In genomic region chr17:40287494-40288369, GRCh38 we compare ENCODE assay signal across 8 cellular contexts. TPM values are rescaled to one million over a fixed set of nuclear protein-coding genes. Genes with fewer than 3 reads are reported as not detected.
DNase-seq lines count a peak whose midpoint lies in the region; FAIRE-seq and TF ChIP-seq lines count a peak whose summit lies in the region.

Gene CDC6, plus strand, starts transcription at chr17:40287879. Its CDS starts 1,542 bp downstream, at chr17:40289421.

- H3K27ac ChIP-seq in H1 (ENCODE audit: low read depth, low read length), result peak within 1 kb of the TSS; percentile 94
- peak within 1 kb of the TSS; percentile 18 for H3K27ac ChIP-seq in mesenchymal stem cell (ENCODE audit: low read length, poor library complexity, severe bottlenecking)

- 0 out of 2 replicates have a peak within 1 kb of the TSS, but pooled peaks have one; percentile 86 for H2BK12ac ChIP-seq in H1 (ENCODE audit: low read depth, low read length)
- H2BK12ac ChIP-seq in mesenchymal stem cell (ENCODE audit: low read length in 2 of 2), result no peak within 1 kb of the TSS

- H2BK5ac ChIP-seq in H1 (ENCODE audit: low read depth, low read length) (peak within 1 kb of the TSS; percentile 98), mesenchymal stem cell (ENCODE audit: low read depth, low read length, poor library complexity, severe bottlenecking) (peak within 1 kb of the TSS; percentile 1)

- peak within 1 kb of the TSS; percentile 46 to 77 for H3K4me2 ChIP-seq in H1 (ENCODE audit: insufficient read depth in 1 of 2, low read depth in 2 of 2, low read length in 2 of 2)
- H3K4me2 ChIP-seq in mesenchymal stem cell (ENCODE audit: low read length, poor library complexity, severe bottlenecking), result peak within 1 kb of the TSS; percentile 84

- TF ChIP-seq CTCF in GM20000 (IDR thresholded peaks at IDR 0.05; ENCODE audit: extremely low read depth, missing control alignments), result no peak
- TF ChIP-seq CTCF in H1 (IDR thresholded peaks at IDR 0.05; ENCODE audit: control extremely low read depth in 1 of 3, insufficient read depth in 1 of 3, low read depth in 1 of 3, low read length in 3 of 3), result no peak

- H4K91ac ChIP-seq in H1 (replicated peaks; ENCODE audit: insufficient read length, low read length), result peak within 1 kb of the TSS; percentile 30
- peak within 1 kb of the TSS; percentile 53 for H4K91ac ChIP-seq in mesenchymal stem cell (ENCODE audit: low read length)

- H4K8ac ChIP-seq in H1 (ENCODE audit: extremely low read depth, insufficient read depth, low read length) (peak within 1 kb of the TSS; percentile 98), mesenchymal stem cell (ENCODE audit: low read length) (peak within 1 kb of the TSS; percentile 55)

- CTCF ChIA-PET in activated CD8-positive, alpha-beta memory T cell treated with anti-CD3 and anti-CD28 coated beads for 36 hours (lab: Charles Lee), result interaction anchor here (0.5 to 2.9 kb wide), 8 partner anchors 16 to 272 kb away, joined by 3 to 11 read pairs (median 4); partner anchors contain the start of genes CSF3 and WIPF2
- CTCF ChIA-PET in H1 (lab: Charles Lee; ENCODE audit: partially characterized antibody), result interaction anchor here (0.8 to 2.7 kb wide), 8 partner anchors 12 to 218 kb away, joined by 3 to 14 read pairs (median 5); partner anchors contain the start of gene WIPF2

- H3K9ac ChIP-seq in H1 (replicated peaks in 1 of 4; ENCODE audit: extremely low read depth in 1 of 4, low read depth in 3 of 4, low read length in 3 of 4) (peak within 1 kb of the TSS; percentile 88 to 99 (median 98)), mesenchymal stem cell (ENCODE audit: low read length) (peak within 1 kb of the TSS; percentile 84)

- TF ChIP-seq POLR2A in H1 (IDR thresholded peaks at IDR 0.05; ENCODE audit: control extremely low read depth in 1 of 2, low read depth in 2 of 2, low read length in 2 of 2), result peak; percentile 91 to 92

- no peak for FAIRE-seq in H1 (lab: Jason Lieb, UNC)

- H3K9me3 ChIP-seq in H1 (ENCODE audit: insufficient read depth in 2 of 2, low read depth in 1 of 2, low read length in 1 of 2) (no peaks in the 10 kb centered on the region), mesenchymal stem cell (ENCODE audit: control insufficient read depth, low read length) (no peaks in the 10 kb centered on the region)

- TF ChIP-seq EP300 in H1 (IDR thresholded peaks at IDR 0.05; ENCODE audit: borderline replicate concordance in 1 of 2, low read depth in 2 of 2, low read length in 2 of 2), result no peak

- POLR2A ChIA-PET in activated CD8-positive, alpha-beta memory T cell treated with anti-CD3 and anti-CD28 coated beads for 36 hours (lab: Charles Lee), result interaction anchor here (0.6 to 1.5 kb wide), 11 partner anchors 18 to 90 kb away, joined by 3 to 6 read pairs (median 3); no protein-coding TSS in a partner anchor
- POLR2A ChIA-PET in H1 (lab: Charles Lee; ENCODE audit: partially characterized antibody), result interaction anchor here (0.8 to 31.2 kb wide), 17 partner anchors 16 to 1401 kb away, joined by 3 to 570 read pairs (median 3); partner anchors contain the start of genes GJD3, RARA and WIPF2

- DNase-seq in CMK (ENCODE audit: low read depth) (peak; percentile 96), GM20000 (ENCODE audit: low spot score) (peak; percentile 93), HT-29 (ENCODE audit: low spot score) (peak; percentile 99), NOMO-1 (lab: John Stamatoyannopoulos, UW; ENCODE audit: unreplicated experiment in 2 of 2) (peak; percentile 100), H1 (ENCODE audit: low read depth in 1 of 2, low spot score in 2 of 2) (peak; percentile 96 to 98), mesenchymal stem cell (peak; percentile 99)
- peak; percentile 97 for DNase-seq in stimulated activated CD8-positive, alpha-beta memory T cell treated with anti-CD3 and anti-CD28 coated beads, Interleukin-12 subunit alpha, Interleukin-12 subunit beta, amount 100 ng/mL, for 4 hours (ENCODE audit: low read depth)

- H2AFZ ChIP-seq in H1 (ENCODE audit: low read length), result peak within 1 kb of the TSS; percentile 23; the same call in 1 of the 2 replicates
- H2AFZ ChIP-seq in mesenchymal stem cell (ENCODE audit: low read depth, low read length), result peak within 1 kb of the TSS; percentile 46

- H3K18ac ChIP-seq in H1 (ENCODE audit: extremely low read depth, low read length) (peak within 1 kb of the TSS; percentile 97), mesenchymal stem cell (ENCODE audit: low read depth in 1 of 2, low read length in 2 of 2) (peak within 1 kb of the TSS in 1 of 2 experiments; percentile 60)

- no peak within 1 kb of the TSS for H2BK20ac ChIP-seq in H1 (ENCODE audit: low read length)

- no peak for TF ChIP-seq RAD21 in H1 (IDR thresholded peaks at IDR 0.05 in 1 of 2, conservative IDR thresholded peaks at IDR 0.05 in 1 of 2; ENCODE audit: low read depth in 2 of 2, low read length in 2 of 2)

- H2BK15ac ChIP-seq in H1 (ENCODE audit: low read length), result no peak within 1 kb of the TSS
- no peak within 1 kb of the TSS for H2BK15ac ChIP-seq in mesenchymal stem cell (ENCODE audit: low read depth, poor library complexity, severe bottlenecking)

- peak within 1 kb of the TSS; percentile 95 for H3K56ac ChIP-seq in H1 (replicated peaks; ENCODE audit: insufficient read length, low read depth, low read length)

- 1% methylated on average over 43 of the region's 47 CpGs; no CpG with 5 or more reads in 1 of the 2 experiments for WGBS in H1 (ENCODE audit: extremely low coverage in 1 of 2, insufficient coverage in 1 of 2, insufficient read length in 1 of 2, insufficient replicate concordance in 2 of 2, low coverage in 1 of 2, low lambda C conversion rate in 2 of 2, missing lambda C conversion rate in 1 of 2), 2 experiments
- under 1% methylated on average over 46 of the region's 47 CpGs for WGBS in mesenchymal stem cell

- H3K23ac ChIP-seq in H1 (ENCODE audit: insufficient read length) (no peak within 1 kb of the TSS), mesenchymal stem cell (ENCODE audit: low read length in 2 of 2) (peak within 1 kb of the TSS in 1 of 2 experiments; percentile 85)

- peaks cover 3 to 8% of the 10 kb centered on the region in 2 experiments for H4K20me1 ChIP-seq in H1 (replicated peaks in 1 of 2; ENCODE audit: control insufficient read depth in 1 of 2, insufficient read depth in 2 of 2, low read length in 2 of 2)

- H3K36me3 ChIP-seq in H1 (ENCODE audit: control insufficient read depth in 2 of 4, insufficient read depth in 4 of 4, low read length in 3 of 4) (peaks cover 14 to 32% (median 28%) of the 10 kb centered on the region in 4 experiments), mesenchymal stem cell (ENCODE audit: control insufficient read depth in 1 of 2, insufficient read depth in 2 of 2, low read depth in 1 of 2, low read length in 2 of 2) (peaks cover 2 to 3% of the 10 kb centered on the region in 2 experiments)

- H3K27me3 ChIP-seq in H1 (replicated peaks in 1 of 4; ENCODE audit: control insufficient read depth in 3 of 4, extremely low read depth in 1 of 4, insufficient read depth in 3 of 4, low read length in 3 of 4) (no peaks in the 10 kb centered on the region), mesenchymal stem cell (ENCODE audit: control insufficient read depth in 1 of 2, insufficient read depth in 1 of 2, low read length in 2 of 2) (no peaks in the 10 kb centered on the region)

- H3K4ac ChIP-seq in H1 (replicated peaks; ENCODE audit: insufficient read length, low read depth, low read length) (peak within 1 kb of the TSS; percentile 97), mesenchymal stem cell (ENCODE audit: low read depth in 1 of 2, low read length in 2 of 2) (no peak within 1 kb of the TSS)

- peak within 1 kb of the TSS; percentile 73 for H4K5ac ChIP-seq in H1 (ENCODE audit: insufficient read length, low read depth, low read length)

- no peaks in the 10 kb centered on the region for H3K23me2 ChIP-seq in H1 (ENCODE audit: low read depth, low read length)

- peaks cover 6 to 38% of the 10 kb centered on the region in 2 experiments; a peak in 3 of 4 replicates for H3K79me2 ChIP-seq in H1 (ENCODE audit: control insufficient read depth in 1 of 2, insufficient read depth in 2 of 2, low read length in 2 of 2)

- H3K14ac ChIP-seq in H1 (ENCODE audit: insufficient read length) (no peak within 1 kb of the TSS), mesenchymal stem cell (ENCODE audit: low read length in 2 of 2) (no peak within 1 kb of the TSS)

- H2BK120ac ChIP-seq in H1 (replicated peaks; ENCODE audit: low read depth, low read length) (no peak within 1 kb of the TSS), mesenchymal stem cell (ENCODE audit: low read depth, low read length) (no peak within 1 kb of the TSS)

- H3K4me1 ChIP-seq in H1 (replicated peaks in 1 of 4; ENCODE audit: control insufficient read depth in 3 of 4, insufficient read depth in 4 of 4, low read length in 3 of 4) (peaks cover 0 to 6% (median 4%) of the 10 kb centered on the region in 4 experiments; a peak in 2 of 7 replicates), mesenchymal stem cell (ENCODE audit: control insufficient read depth, insufficient read depth, low read depth, low read length) (peaks cover 17% of the 10 kb centered on the region)

- no peaks in the 10 kb centered on the region; the same call in 1 of the 2 replicates for H3K79me1 ChIP-seq in H1 (ENCODE audit: low read depth, low read length)
- H3K79me1 ChIP-seq in mesenchymal stem cell (replicated peaks; ENCODE audit: low read length, poor library complexity, severe bottlenecking), result peaks cover 8% of the 10 kb centered on the region

- H3K4me3 ChIP-seq in H1 (ENCODE audit: extremely low read depth in 1 of 4, insufficient read depth in 2 of 4, low read depth in 3 of 4, low read length in 4 of 4) (peak within 1 kb of the TSS; percentile 89 to 100 (median 96)), mesenchymal stem cell (ENCODE audit: insufficient read depth in 1 of 2, low read depth in 1 of 2, low read length in 2 of 2) (peak within 1 kb of the TSS; percentile 60 to 91)

- H2AK5ac ChIP-seq in H1 (ENCODE audit: low read depth, low read length) (0 out of 2 replicates have a peak within 1 kb of the TSS, but pooled peaks have one; percentile 82), mesenchymal stem cell (ENCODE audit: low read length, severe bottlenecking) (no peak within 1 kb of the TSS)

RNA-seq across cellular contexts. Expression of gene CDC6, which starts in this region (rescaled TPM):
- total RNA-seq in HT-29 (2014; rRNA removed; shearing (Covaris generic)), result 36.2 and 39.8 TPM in 2 replicates
- 100 to 1,000 TPM; 121 to 127 TPM for total RNA-seq in activated CD8-positive, alpha-beta memory T cell treated with anti-CD3 and anti-CD28 coated beads for 36 hours
- 139 and 140 TPM in 2 replicates for total RNA-seq in H1 (2021; fragmentation: NEBNext Ultra II Directional; extraction: Animal tissue kit (Norgen Biotek cat#: 25700))
- 38.0 and 50.5 TPM in 2 replicates for polyA plus RNA-seq in H1 (2011; rRNA removed)
- polyA plus RNA-seq in H1 (2011; cell fraction: cytosol; rRNA removed), result 62.0 TPM
- 32.6 TPM for polyA plus RNA-seq in H1 (2011; cell fraction: nucleus; rRNA removed)
- 66.3 to 99.0 TPM (median 74.5 TPM) in 4 replicates for polyA plus RNA-seq in H1 (2012, experiment 1 of 2)
- 10.6 TPM for polyA plus RNA-seq in H1 (2012, experiment 2 of 2)
- polyA plus RNA-seq in H1 (2013, experiment 1 of 2), result 87.2 TPM
- polyA plus RNA-seq in H1 (2013, experiment 2 of 2), result 90.5 TPM
- 51.3 and 81.1 TPM in 2 replicates for polyA minus RNA-seq in H1 (2011; rRNA and poly(A)+ RNA removed)
- polyA minus RNA-seq in H1 (2011; cell fraction: cytosol; rRNA and poly(A)+ RNA removed), result 38.5 TPM
- polyA minus RNA-seq in H1 (2011; cell fraction: nucleus; rRNA and poly(A)+ RNA removed), result 58.3 TPM
- 8.5 TPM for polyA plus RNA-seq in mesenchymal stem cell (2013, experiment 1 of 2)
- polyA plus RNA-seq in mesenchymal stem cell (2013, experiment 2 of 2), result 9.1 TPM

Comparison
In these comparisons a context has a peak if more than half of its experiments do, and no peak if none do; other contexts are left out.
1. Peak in every context shown above with its lines: DNase-seq, H3K4me3 ChIP-seq and H3K27ac ChIP-seq.